8 cellular contexts compared by ENCODE assay signal in the genomic region with DNA sequence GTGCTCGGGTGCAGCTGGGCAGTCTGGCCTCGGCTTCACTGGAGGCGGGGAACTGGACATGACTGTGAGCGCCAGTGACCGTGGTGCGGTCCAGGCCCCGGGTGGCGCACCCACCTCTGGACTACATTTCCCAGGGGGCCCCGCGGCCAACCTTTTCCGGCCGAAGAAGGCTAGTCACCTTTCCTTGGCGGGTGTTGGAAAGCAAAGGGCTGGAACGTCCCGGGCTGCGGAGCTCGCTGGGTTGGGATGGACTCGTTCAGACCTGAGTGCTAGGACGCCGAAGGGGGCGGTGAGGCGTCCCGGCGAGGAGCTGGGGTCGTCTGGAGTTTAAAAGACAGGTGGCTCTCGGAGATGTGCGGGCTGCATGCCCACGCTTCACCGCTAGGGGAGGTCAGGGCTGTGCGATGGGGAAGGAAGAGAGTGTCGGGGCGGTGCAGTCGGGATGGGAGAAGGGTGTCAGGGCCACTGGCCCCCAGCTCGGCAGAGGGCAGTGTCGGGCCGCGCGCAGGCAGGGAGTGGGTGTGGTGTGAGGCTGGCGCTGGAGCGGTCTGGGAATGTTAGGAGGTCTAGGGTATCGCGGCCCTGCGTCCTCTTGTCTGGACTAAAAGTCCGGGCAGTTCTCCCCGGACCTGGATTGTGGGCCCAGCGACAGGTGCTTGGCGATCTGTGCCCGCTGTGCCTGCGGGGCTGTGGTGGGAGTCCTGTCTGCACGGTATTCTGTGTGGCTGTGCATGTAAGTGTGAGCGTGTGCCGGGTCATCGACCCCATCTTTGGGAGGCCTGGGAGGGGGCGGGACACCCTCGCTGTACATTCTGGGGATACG. TPM values are rescaled to one million over a fixed set of nuclear protein-coding genes. Genes with fewer than 3 reads are reported as not detected.
DNase-seq lines count a peak whose midpoint lies in the region; ATAC-seq, FAIRE-seq and TF ChIP-seq lines count a peak whose summit lies in the region.

No MANE protein-coding gene starts in this region.

- H3K9me2 ChIP-seq in GM23338 (ENCODE audit: insufficient read depth), result no peaks in the 10 kb centered on the region; the same call in 1 of the 2 replicates

- FAIRE-seq in frontal cortex (lab: Jason Lieb, UNC), result no peak
- no peak for FAIRE-seq in pancreas (lab: Jason Lieb, UNC)

- TF ChIP-seq CTCF in GM23338 (conservative IDR thresholded peaks at IDR 0.05; ENCODE audit: low read depth in 2 of 2) (peak; percentile 69 to 92), pancreas (IDR thresholded peaks at IDR 0.05) (peak; percentile 64 to 91 (median 74)), testis (IDR thresholded peaks at IDR 0.05) (peak; percentile 72 to 95 (median 86))

- ATAC-seq in GM23338 (peak; percentile 96), pancreas (peak; percentile 97 to 100 (median 98)), GM18520 (IDR thresholded peaks at IDR 0.05; ENCODE audit: unreplicated experiment) (no peak)

- peak overlapping the region; percentile 96 for H3K4me2 ChIP-seq in GM23338

- H3K79me2 ChIP-seq in GM23338 (replicated peaks; ENCODE audit: insufficient read depth), result no peaks in the 10 kb centered on the region

- DNase-seq in C1 segment of cervical spinal cord (lab: John Stamatoyannopoulos, UW) (peak in 13 of 14 donors; percentile 71 to 91 (median 83)), GM23338 (ENCODE audit: low spot score) (peak; percentile 95), OCI-M1 (lab: John Stamatoyannopoulos, UW) (peak; percentile 89), frontal cortex (ENCODE audit: low spot score in 2 of 2) (peak; percentile 61 to 89), pancreas (peak; percentile 82 to 94 (median 90)), testis (peak; percentile 90)
- DNase-seq in activated naive CD4-positive, alpha-beta T cell treated with Interleukin-2 at 50 U/mL for 16 hours, result peak; percentile 79

- H3K4me1 Mint-ChIP-seq in GM23338, result no peaks in the 10 kb centered on the region

- H3K27ac ChIP-seq in GM23338 (ENCODE audit: low read depth) (peak overlapping the region; percentile 93; the same call in 1 of the 2 replicates), pancreas (peak overlapping the region; percentile 47 to 81 (median 62)), testis (peak overlapping the region; percentile 67 to 76)

- H3K9me3 ChIP-seq in pancreas (no peaks in the 10 kb centered on the region), testis (no peaks in the 10 kb centered on the region)

- peak overlapping the region; percentile 90 for H3K27ac Mint-ChIP-seq in GM23338

- H3K27me3 Mint-ChIP-seq in GM23338 (ENCODE audit: insufficient read depth, low read depth, poor library complexity), result peaks cover 4% of the 10 kb centered on the region

- H3K4me1 ChIP-seq in GM23338 (ENCODE audit: insufficient read depth) (no peaks in the 10 kb centered on the region), pancreas (peaks cover 0 to 6% (median 0%) of the 10 kb centered on the region in 3 donors), testis (peaks cover 7% of the 10 kb centered on the region)

- H3K36me3 Mint-ChIP-seq in GM23338 (ENCODE audit: low read depth), result peaks cover 44% of the 10 kb centered on the region

- H3K4me3 Mint-ChIP-seq in GM23338, result peak overlapping the region; percentile 99

- peaks cover 28% of the 10 kb centered on the region for H3K9me3 Mint-ChIP-seq in GM23338

- peak overlapping the region; percentile 100 for H2AFZ ChIP-seq in GM23338

- H3K4me3 ChIP-seq in GM23338 (peak overlapping the region; percentile 99), pancreas (peak overlapping the region; percentile 42 to 81 (median 64)), testis (peak overlapping the region; percentile 65 to 76)

- TF ChIP-seq POLR2A in testis (IDR thresholded peaks at IDR 0.05), result no peak

- no peaks in the 10 kb centered on the region for H3F3A ChIP-seq in GM23338 (replicated peaks; ENCODE audit: low read depth)

- H3K27me3 ChIP-seq in GM23338 (ENCODE audit: insufficient read depth) (no peaks in the 10 kb centered on the region), pancreas (no peaks in the 10 kb centered on the region), testis (no peaks in the 10 kb centered on the region)

- no peaks in the 10 kb centered on the region for H4K20me1 ChIP-seq in GM23338 (replicated peaks; ENCODE audit: insufficient read depth)

- H3K36me3 ChIP-seq in GM23338 (ENCODE audit: insufficient read depth), result no peaks in the 10 kb centered on the region
- H3K36me3 ChIP-seq in pancreas, result no peaks in the 10 kb centered on the region
- H3K36me3 ChIP-seq in testis (ENCODE audit: low read depth, missing control alignments), result no peaks in the 10 kb centered on the region

- intact Hi-C loops in pancreas (cut with DNase I), result no loop called here
- intact Hi-C loops in testis (cut with DNase I; ENCODE audit: low total_unique reads), result no loop called here

- WGBS in pancreas, 2 donors, result 0 to 1% methylated on average over 55 to 56 of the region's 56 CpGs
- WGBS in testis, 2 donors, result 0 to 2% methylated on average over 13 to 52 of the region's 56 CpGs

TF ChIP-seq in GM23338, 12 proteins besides CTCF, POLR2A, EP300 and RAD21 (continues in another document):
- TF ChIP-seq POLR2AphosphoS5 (IDR thresholded peaks at IDR 0.05; ENCODE audit: low read depth), result peak; percentile 79
- TF ChIP-seq, protein P1, sequence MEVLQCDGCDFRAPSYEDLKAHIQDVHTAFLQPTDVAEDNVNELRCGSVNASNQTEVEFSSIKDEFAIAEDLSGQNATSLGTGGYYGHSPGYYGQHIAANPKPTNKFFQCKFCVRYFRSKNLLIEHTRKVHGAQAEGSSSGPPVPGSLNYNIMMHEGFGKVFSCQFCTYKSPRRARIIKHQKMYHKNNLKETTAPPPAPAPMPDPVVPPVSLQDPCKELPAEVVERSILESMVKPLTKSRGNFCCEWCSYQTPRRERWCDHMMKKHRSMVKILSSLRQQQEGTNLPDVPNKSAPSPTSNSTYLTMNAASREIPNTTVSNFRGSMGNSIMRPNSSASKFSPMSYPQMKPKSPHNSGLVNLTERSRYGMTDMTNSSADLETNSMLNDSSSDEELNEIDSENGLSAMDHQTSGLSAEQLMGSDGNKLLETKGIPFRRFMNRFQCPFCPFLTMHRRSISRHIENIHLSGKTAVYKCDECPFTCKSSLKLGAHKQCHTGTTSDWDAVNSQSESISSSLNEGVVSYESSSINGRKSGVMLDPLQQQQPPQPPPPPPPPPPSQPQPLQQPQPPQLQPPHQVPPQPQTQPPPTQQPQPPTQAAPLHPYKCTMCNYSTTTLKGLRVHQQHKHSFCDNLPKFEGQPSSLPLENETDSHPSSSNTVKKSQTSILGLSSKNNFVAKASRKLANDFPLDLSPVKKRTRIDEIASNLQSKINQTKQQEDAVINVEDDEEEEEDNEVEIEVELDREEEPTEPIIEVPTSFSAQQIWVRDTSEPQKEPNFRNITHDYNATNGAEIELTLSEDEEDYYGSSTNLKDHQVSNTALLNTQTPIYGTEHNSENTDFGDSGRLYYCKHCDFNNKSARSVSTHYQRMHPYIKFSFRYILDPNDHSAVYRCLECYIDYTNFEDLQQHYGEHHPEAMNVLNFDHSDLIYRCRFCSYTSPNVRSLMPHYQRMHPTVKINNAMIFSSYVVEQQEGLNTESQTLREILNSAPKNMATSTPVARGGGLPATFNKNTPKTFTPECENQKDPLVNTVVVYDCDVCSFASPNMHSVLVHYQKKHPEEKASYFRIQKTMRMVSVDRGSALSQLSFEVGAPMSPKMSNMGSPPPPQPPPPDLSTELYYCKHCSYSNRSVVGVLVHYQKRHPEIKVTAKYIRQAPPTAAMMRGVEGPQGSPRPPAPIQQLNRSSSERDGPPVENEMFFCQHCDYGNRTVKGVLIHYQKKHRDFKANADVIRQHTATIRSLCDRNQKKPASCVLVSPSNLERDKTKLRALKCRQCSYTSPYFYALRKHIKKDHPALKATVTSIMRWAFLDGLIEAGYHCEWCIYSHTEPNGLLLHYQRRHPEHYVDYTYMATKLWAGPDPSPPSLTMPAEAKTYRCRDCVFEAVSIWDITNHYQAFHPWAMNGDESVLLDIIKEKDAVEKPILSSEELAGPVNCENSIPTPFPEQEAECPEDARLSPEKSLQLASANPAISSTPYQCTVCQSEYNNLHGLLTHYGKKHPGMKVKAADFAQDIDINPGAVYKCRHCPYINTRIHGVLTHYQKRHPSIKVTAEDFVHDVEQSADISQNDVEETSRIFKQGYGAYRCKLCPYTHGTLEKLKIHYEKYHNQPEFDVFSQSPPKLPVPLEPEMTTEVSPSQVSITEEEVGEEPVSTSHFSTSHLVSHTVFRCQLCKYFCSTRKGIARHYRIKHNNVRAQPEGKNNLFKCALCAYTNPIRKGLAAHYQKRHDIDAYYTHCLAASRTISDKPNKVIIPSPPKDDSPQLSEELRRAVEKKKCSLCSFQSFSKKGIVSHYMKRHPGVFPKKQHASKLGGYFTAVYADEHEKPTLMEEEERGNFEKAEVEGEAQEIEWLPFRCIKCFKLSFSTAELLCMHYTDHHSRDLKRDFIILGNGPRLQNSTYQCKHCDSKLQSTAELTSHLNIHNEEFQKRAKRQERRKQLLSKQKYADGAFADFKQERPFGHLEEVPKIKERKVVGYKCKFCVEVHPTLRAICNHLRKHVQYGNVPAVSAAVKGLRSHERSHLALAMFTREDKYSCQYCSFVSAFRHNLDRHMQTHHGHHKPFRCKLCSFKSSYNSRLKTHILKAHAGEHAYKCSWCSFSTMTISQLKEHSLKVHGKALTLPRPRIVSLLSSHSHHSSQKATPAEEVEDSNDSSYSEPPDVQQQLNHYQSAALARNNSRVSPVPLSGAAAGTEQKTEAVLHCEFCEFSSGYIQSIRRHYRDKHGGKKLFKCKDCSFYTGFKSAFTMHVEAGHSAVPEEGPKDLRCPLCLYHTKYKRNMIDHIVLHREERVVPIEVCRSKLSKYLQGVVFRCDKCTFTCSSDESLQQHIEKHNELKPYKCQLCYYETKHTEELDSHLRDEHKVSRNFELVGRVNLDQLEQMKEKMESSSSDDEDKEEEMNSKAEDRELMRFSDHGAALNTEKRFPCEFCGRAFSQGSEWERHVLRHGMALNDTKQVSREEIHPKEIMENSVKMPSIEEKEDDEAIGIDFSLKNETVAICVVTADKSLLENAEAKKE (CRISPR knock-in tag; IDR thresholded peaks at IDR 0.05), result no peak

RNA-seq across cellular contexts. Expression of a gene that starts 57.1 kb away (rescaled TPM):
- total RNA-seq in GM23338 (2014; rRNA removed; shearing (Covaris generic)), result 10.3 and 10.5 TPM in 2 replicates
- polyA plus RNA-seq in GM23338 (2016; fragmentation: Nextera tagmentation; extraction: Ambion mirVana), result 5.9 and 7.6 TPM in 2 replicates
- 49.7 TPM for total RNA-seq in frontal cortex
- 1 to 10 TPM; 3.1 to 7.3 (median 5.0) TPM for total RNA-seq in pancreas
- 1 to 10 TPM; 3.6 to 4.6 TPM for polyA plus RNA-seq in pancreas
- total RNA-seq in testis, result 10 to 100 TPM in 1 of 2 donors, 1 to 10 TPM in 1; 9.9 to 13.3 TPM
- 8.1 TPM for polyA plus RNA-seq in testis (ENCODE audit: insufficient read depth, low read depth, low replicate concordance)

RNA-seq across cellular contexts. Expression of a gene that starts 57.1 kb away (rescaled TPM):
- 6.4 and 8.5 TPM in 2 replicates for total RNA-seq in GM23338 (2014; rRNA removed; shearing (Covaris generic))
- polyA plus RNA-seq in GM23338 (2016; fragmentation: Nextera tagmentation; extraction: Ambion mirVana) (4.3 and 5.9 TPM in 2 replicates), pancreas (under 1 TPM; 0.53 to 0.89 TPM), testis (ENCODE audit: insufficient read depth, low read depth, low replicate concordance) (12.1 TPM)
- total RNA-seq in frontal cortex (9.4 TPM), pancreas (1 to 10 TPM in 4 of 6 donors, under 1 TPM in 2; 0.65 to 1.8 (median 1.2) TPM), testis (10 to 100 TPM; 10.5 to 19.9 TPM)
